ENCODE assay signal across 23 cellular contexts in genomic region chr20:43205699-43206098, GRCh38. TPM values are rescaled to one million over a fixed set of nuclear protein-coding genes. Genes with fewer than 3 reads are reported as not detected.
DNase-seq lines count a peak whose midpoint lies in the region; ATAC-seq, FAIRE-seq and TF ChIP-seq lines count a peak whose summit lies in the region.
"Had no signal": no experiment of that assay in that cellular context is flagged by ENCODE, and none has a peak within 500 bp of the region (broad histone marks: within the 10 kb centered on the region; RNA-seq: fewer than 3 reads in every experiment).

No MANE protein-coding gene starts in this region.

- no peaks in the 10 kb centered on the region for H3K79me2 ChIP-seq in OCI-LY3 (ENCODE audit: low read length)

- no peak for FAIRE-seq in kidney (lab: Jason Lieb, UNC)

- H3K36me3 Mint-ChIP-seq in endodermal cell (ENCODE audit: low read depth), result no peaks in the 10 kb centered on the region
- H3K36me3 Mint-ChIP-seq: CD4-positive, alpha-beta memory T cell had no signal

- no peak overlapping the region for H3K4me2 ChIP-seq in OCI-LY3 (ENCODE audit: low read length)
- H3K4me2 ChIP-seq: SK-N-SH had no signal

- CTCF ChIA-PET in HEK293T (lab: Yijun Ruan, JAX), result interaction anchor here (0.5 kb wide), 1 partner anchor 1855 kb away, joined by 3 read pairs; no protein-coding TSS in a partner anchor

- H2AFZ ChIP-seq in OCI-LY3 (ENCODE audit: low read depth, low read length), result no peak overlapping the region

- H3K4me3 ChIP-seq in GM12864 (ENCODE audit: low read depth, low read length), result no peak overlapping the region
- H3K4me3 ChIP-seq in OCI-LY3 (ENCODE audit: low read length), result no peak overlapping the region
- no peak overlapping the region for H3K4me3 ChIP-seq in endodermal cell (ENCODE audit: low read length)
- no peak overlapping the region for H3K4me3 ChIP-seq in kidney (ENCODE audit: low read length in 2 of 2)

- POLR2A ChIA-PET in HEK293T (lab: Yijun Ruan, JAX), result no interaction called here

- H3K27ac Mint-ChIP-seq in endodermal cell, result no peak overlapping the region
- H3K27ac Mint-ChIP-seq: CD4-positive, alpha-beta memory T cell had no signal

- H3K9me3 Mint-ChIP-seq in endodermal cell, result peaks cover 10% of the 10 kb centered on the region

- H3K27me3 ChIP-seq in OCI-LY3 (ENCODE audit: low read depth, low read length) (peaks cover 10% of the 10 kb centered on the region; the same call in 1 of the 2 replicates), endodermal cell (ENCODE audit: control insufficient read depth, insufficient read depth, low read length, poor library complexity, severe bottlenecking) (no peaks in the 10 kb centered on the region)
- H3K27me3 ChIP-seq: BE2C had no signal

- DNase-seq in GM12864 (ENCODE audit: low read depth), result no peak
- no peak for DNase-seq in endodermal cell
- DNase-seq in HEK293T (ENCODE audit: extremely low spot score), result no peak
- DNase-seq in GM03348 (ENCODE audit: low spot score), result no peak
- DNase-seq in kidney, result no peak
- DNase-seq: BE2C; CD4-positive, alpha-beta memory T cell; DMS53; GOT3; NCI-H1048; NCI-H1436 treated with DMSO at 0.1 percent for 48 hours; NCI-H2081; RPMI8226; SHP77 treated with DMSO at 0.1 percent for 48 hours; SK-N-SH had no signal

- no peak overlapping the region for H3K27ac ChIP-seq in 22Rv1
- no peak overlapping the region for H3K27ac ChIP-seq in OCI-LY3 (ENCODE audit: low read length)
- no peak overlapping the region for H3K27ac ChIP-seq in endodermal cell (ENCODE audit: low read depth, low read length)
- no peak overlapping the region for H3K27ac ChIP-seq in kidney (ENCODE audit: low read depth in 2 of 2, low read length in 2 of 2)

- H4K20me1 ChIP-seq in OCI-LY3 (ENCODE audit: insufficient read depth, low read length), result no peaks in the 10 kb centered on the region

- 90 to 93% methylated on average over 4 of the region's 4 CpGs for WGBS in endodermal cell (ENCODE audit: insufficient coverage in 1 of 2, insufficient read length in 1 of 2), 2 experiments

- no peaks in the 10 kb centered on the region for H3K36me3 ChIP-seq in OCI-LY3 (replicated peaks; ENCODE audit: low read depth, low read length)
- H3K36me3 ChIP-seq in endodermal cell (ENCODE audit: control insufficient read depth, insufficient read depth, low read length), result no peaks in the 10 kb centered on the region
- H3K36me3 ChIP-seq in kidney (ENCODE audit: control insufficient read depth in 1 of 2, insufficient read depth in 2 of 2, low read length in 2 of 2), result no peaks in the 10 kb centered on the region
- H3K36me3 ChIP-seq: BE2C had no signal

- no peak overlapping the region for H3K4me3 Mint-ChIP-seq in endodermal cell
- H3K4me3 Mint-ChIP-seq: CD4-positive, alpha-beta memory T cell had no signal

- H3K9ac ChIP-seq in OCI-LY3 (ENCODE audit: low read length) (no peak overlapping the region), endodermal cell (ENCODE audit: extremely low read depth, low read length, poor library complexity, severe bottlenecking) (no peak overlapping the region), kidney (ENCODE audit: low read length in 2 of 2) (no peak overlapping the region)
- H3K9ac ChIP-seq: SK-N-SH had no signal

- no peak for ATAC-seq in GM18909 (IDR thresholded peaks at IDR 0.05; ENCODE audit: poor library complexity, unreplicated experiment)

- H3K4me1 ChIP-seq in OCI-LY3 (ENCODE audit: low read length) (peaks cover 8% of the 10 kb centered on the region; the same call in 1 of the 2 replicates), endodermal cell (ENCODE audit: control insufficient read depth, insufficient read depth, low read length) (no peaks in the 10 kb centered on the region), kidney (ENCODE audit: control insufficient read depth in 1 of 2, insufficient read depth in 1 of 2, low read depth in 1 of 2, low read length in 2 of 2) (no peaks in the 10 kb centered on the region)
- H3K4me1 ChIP-seq: BE2C had no signal

- H3K27me3 Mint-ChIP-seq in endodermal cell (ENCODE audit: insufficient read depth), result peaks cover 7% of the 10 kb centered on the region

- intact Hi-C loops in kidney (cut with DNase I), result no loop called here

- H3K4me1 Mint-ChIP-seq in endodermal cell, result no peaks in the 10 kb centered on the region
- H3K4me1 Mint-ChIP-seq: CD4-positive, alpha-beta memory T cell had no signal

- 0 out of 2 replicates have a peak, but pooled peaks have one; percentile 7 for TF ChIP-seq CTCF in 22Rv1 (IDR thresholded peaks at IDR 0.05)
- TF ChIP-seq CTCF in GM12864 (IDR thresholded peaks at IDR 0.05; ENCODE audit: low read depth, low read length, missing control alignments), result peak; percentile 7
- peak; percentile 29; the same call in 1 of the 2 replicates for TF ChIP-seq CTCF in OCI-LY3 (IDR thresholded peaks at IDR 0.05; ENCODE audit: low read depth, low read length)
- peak; percentile 47 for TF ChIP-seq CTCF in endodermal cell (conservative IDR thresholded peaks at IDR 0.05)
- no peak for TF ChIP-seq CTCF in kidney (IDR thresholded peaks at IDR 0.05; ENCODE audit: borderline replicate concordance, extremely low read depth, insufficient read depth)

- peaks cover 4% of the 10 kb centered on the region for H3K9me3 ChIP-seq in OCI-LY3 (ENCODE audit: insufficient read depth, low read length)
- no peaks in the 10 kb centered on the region for H3K9me3 ChIP-seq in endodermal cell (ENCODE audit: control insufficient read depth, low read length)
- H3K9me3 ChIP-seq in kidney (ENCODE audit: control insufficient read depth in 1 of 2, low read length in 2 of 2), result peaks cover 0 to 2% of the 10 kb centered on the region in 2 donors
- H3K9me3 ChIP-seq: BE2C, SK-N-SH had no signal

TF ChIP-seq in HEK293T, 16 proteins besides CTCF, POLR2A, EP300 and RAD21:
- TF ChIP-seq LEF1 (IDR thresholded peaks at IDR 0.05; ENCODE audit: borderline replicate concordance) (no peak), L3MBTL2 (conservative IDR thresholded peaks at IDR 0.05) (no peak), SUZ12 (IDR thresholded peaks at IDR 0.05) (no peak), TARDBP (IDR thresholded peaks at IDR 0.05) (no peak), ELF4 (IDR thresholded peaks at IDR 0.05) (no peak), ARNT (IDR thresholded peaks at IDR 0.05) (no peak), FOXA1 (IDR thresholded peaks at IDR 0.05) (no peak), ZNF384 (IDR thresholded peaks at IDR 0.05) (no peak), BHLHE40 (IDR thresholded peaks at IDR 0.05; ENCODE audit: borderline replicate concordance) (no peak), HDGF (IDR thresholded peaks at IDR 0.05; ENCODE audit: borderline replicate concordance) (no peak), PKNOX1 (IDR thresholded peaks at IDR 0.05) (no peak), CTBP1 (IDR thresholded peaks at IDR 0.05; ENCODE audit: borderline replicate concordance) (no peak), FOXM1 (IDR thresholded peaks at IDR 0.05; ENCODE audit: borderline replicate concordance) (no peak), SP1 (IDR thresholded peaks at IDR 0.05) (no peak), FOXK2 (IDR thresholded peaks at IDR 0.05) (no peak), NFRKB (IDR thresholded peaks at IDR 0.05) (no peak)

RNA-seq across cellular contexts. Expression of gene PTPRT, which starts 16.0 kb away (rescaled TPM):
- total RNA-seq in endodermal cell, result 1 to 10 TPM; 2.3 to 2.7 TPM
- 1.6 TPM for polyA plus RNA-seq in endodermal cell (2013, experiment 1 of 2)
- 1.9 TPM for polyA plus RNA-seq in endodermal cell (2013, experiment 2 of 2)
- 0.60 TPM for total RNA-seq in kidney
- polyA plus RNA-seq in kidney (ENCODE audit: insufficient read depth, low read depth, low replicate concordance), result not detected
- total RNA-seq: A172; CD4-positive, alpha-beta memory T cell; HT-29; MCF 10A; NCI-H460; T-helper 1 cell treated with Interleukin-12 subunit alpha and Interleukin-12 subunit beta and Interleukin-4 antibody, amounts not matched to agents 30 ng/mL and 1 ng/mL, for 36 hours had no signal
- polyA plus RNA-seq: CD4-positive, alpha-beta memory T cell; SK-N-SH had no signal
